19 cellular contexts compared by ENCODE assay signal in the genomic region with DNA sequence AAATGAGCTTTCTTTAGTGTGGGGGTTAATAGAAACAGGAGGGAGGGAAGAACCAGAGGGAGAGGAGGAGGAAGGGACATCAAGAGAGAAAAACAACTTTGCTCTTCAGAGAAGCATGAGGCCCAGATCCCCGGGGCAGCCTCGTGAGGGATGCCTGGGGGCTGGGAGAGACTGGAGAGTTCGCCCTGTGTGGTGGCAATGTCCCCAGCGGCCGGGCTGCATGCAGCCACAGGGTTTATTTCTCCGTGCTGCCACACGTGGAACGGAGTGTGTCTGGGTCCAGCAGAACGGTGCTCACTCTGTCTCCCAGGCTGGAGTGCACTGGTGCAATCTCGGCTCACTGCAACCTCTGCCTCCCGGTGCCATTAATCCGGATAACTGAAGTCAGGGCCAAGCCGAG.
DNase-seq lines count a peak whose midpoint lies in the region; ATAC-seq, FAIRE-seq and TF ChIP-seq lines count a peak whose summit lies in the region.
"Had no signal": no experiment of that assay in that cellular context is flagged by ENCODE, and none has a peak within 500 bp of the region (broad histone marks: within the 10 kb centered on the region; RNA-seq: fewer than 3 reads in every experiment).

No MANE protein-coding gene starts in this region.

- TF ChIP-seq CTCF in A549 (IDR thresholded peaks at IDR 0.05) (no peak), K562 (IDR thresholded peaks at IDR 0.05 in 2 of 3, conservative IDR thresholded peaks at IDR 0.05 in 1 of 3; ENCODE audit: insufficient read depth in 2 of 3, low read depth in 1 of 3, low read length in 3 of 3) (no peak), nephron progenitor cell (IDR thresholded peaks at IDR 0.05) (no peak), progenitor cell of endocrine pancreas (IDR thresholded peaks at IDR 0.05; ENCODE audit: unreplicated experiment) (no peak), MM.1S (IDR thresholded peaks at IDR 0.05; ENCODE audit: low read length) (no peak)

- no peaks in the 10 kb centered on the region for H3K9me2 ChIP-seq in MM.1S (replicated peaks; ENCODE audit: insufficient read depth, low read length)

- H3K9me3 Mint-ChIP-seq in nephron progenitor cell (peaks cover 6% of the 10 kb centered on the region), progenitor cell of endocrine pancreas (ENCODE audit: low read depth) (no peaks in the 10 kb centered on the region)

- H4K20me1 ChIP-seq in K562 (replicated peaks; ENCODE audit: control insufficient read depth, insufficient read depth, low read length), result no peaks in the 10 kb centered on the region
- no peaks in the 10 kb centered on the region for H4K20me1 ChIP-seq in MM.1S (ENCODE audit: insufficient read depth, low read length)
- H4K20me1 ChIP-seq: BLaER1 treated with 17β-estradiol and CSF1 and Interleukin-3, amounts not matched to agents 10 nM and 100 nM had no signal

- H3K27ac Mint-ChIP-seq in nephron progenitor cell (no peak overlapping the region), progenitor cell of endocrine pancreas (no peak overlapping the region)
- H3K27ac Mint-ChIP-seq: B cell; CD8-positive, alpha-beta T cell had no signal

- ATAC-seq in A549 (peak; percentile 47 to 55; a peak in 4 of 6 replicates), K562 (peak; percentile 66; the same call in 2 of the 3 replicates)
- ATAC-seq: CD8-positive, alpha-beta T cell had no signal

- H3K27me3 Mint-ChIP-seq in nephron progenitor cell (ENCODE audit: low read depth, poor library complexity), result peaks cover 21% of the 10 kb centered on the region
- no peaks in the 10 kb centered on the region for H3K27me3 Mint-ChIP-seq in progenitor cell of endocrine pancreas
- H3K27me3 Mint-ChIP-seq: B cell had no signal

- no peak for DNase-seq in A549 (ENCODE audit: low read depth in 1 of 2, low spot score in 1 of 2)
- DNase-seq in H7, result peak; percentile 54
- no peak for DNase-seq in K562 (ENCODE audit: extremely low read depth in 1 of 4, low spot score in 3 of 4)
- DNase-seq in nephron progenitor cell, result peak; percentile 8
- no peak for DNase-seq in progenitor cell of endocrine pancreas (ENCODE audit: low spot score, unreplicated experiment)
- no peak for DNase-seq in MM.1S
- no peak for DNase-seq in NCI-H146 treated with DMSO at 0.1 percent for 48 hours (lab: John Stamatoyannopoulos, UW; ENCODE audit: unreplicated experiment)
- DNase-seq in HuH-7.5 (ENCODE audit: low spot score), result no peak
- DNase-seq: 8988T; Calu3; CD8-positive, alpha-beta T cell; DMS79; GF-D8; IMR-90; KBM-7 had no signal

- POLR2A ChIA-PET in A549 (lab: Yijun Ruan, JAX) (no interaction called here), K562 (lab: Yijun Ruan, JAX) (interaction anchor here (0.7 kb wide), 1 partner anchor 151 kb away, joined by 3 read pairs; no protein-coding TSS in a partner anchor)

- no peaks in the 10 kb centered on the region for H3K9me1 ChIP-seq in K562 (ENCODE audit: control insufficient read depth, insufficient read depth, low read length)

- H3K79me2 ChIP-seq in K562 (ENCODE audit: control insufficient read depth, insufficient read depth, low read length) (no peaks in the 10 kb centered on the region), MM.1S (ENCODE audit: low read length) (no peaks in the 10 kb centered on the region)

- intact Hi-C loops in K562 (cut with micrococcal nuclease), result no loop called here

- H3K27ac ChIP-seq in A549, result no peak overlapping the region
- H3K27ac ChIP-seq in K562 (ENCODE audit: extremely low read depth, low read depth, low read length), result no peak overlapping the region
- H3K27ac ChIP-seq in MM.1S (ENCODE audit: low read length), result no peak overlapping the region
- H3K27ac ChIP-seq: BLaER1 treated with 17β-estradiol and CSF1 and Interleukin-3, amounts not matched to agents 10 nM and 100 nM had no signal

- H3K27me3 ChIP-seq in H7 (ENCODE audit: control insufficient read depth, insufficient read depth, low read length), result no peaks in the 10 kb centered on the region
- H3K27me3 ChIP-seq in K562 (ENCODE audit: control insufficient read depth in 2 of 2, insufficient read depth in 2 of 2, low read length in 2 of 2), result peaks cover 20 to 59% of the 10 kb centered on the region in 2 experiments
- H3K27me3 ChIP-seq in MM.1S (replicated peaks; ENCODE audit: insufficient read depth, low read length), result no peaks in the 10 kb centered on the region
- H3K27me3 ChIP-seq: BLaER1 treated with 17β-estradiol and CSF1 and Interleukin-3, amounts not matched to agents 10 nM and 100 nM had no signal

- H3K9me3 ChIP-seq in A549 (no peaks in the 10 kb centered on the region), K562 (replicated peaks; ENCODE audit: control insufficient read depth, insufficient read depth, low read depth, low read length) (no peaks in the 10 kb centered on the region), MM.1S (replicated peaks; ENCODE audit: insufficient read depth, low read length) (no peaks in the 10 kb centered on the region)
- H3K9me3 ChIP-seq: BLaER1 treated with 17β-estradiol and CSF1 and Interleukin-3, amounts not matched to agents 10 nM and 100 nM; HAP-1 had no signal

- CTCF ChIA-PET in A549 (lab: Yijun Ruan, JAX), result no interaction called here
- CTCF ChIA-PET in K562 (lab: Yijun Ruan, JAX; ENCODE audit: low intra/inter-chr PET ratio), result no interaction called here

- H3K4me1 ChIP-seq in A549, result no peaks in the 10 kb centered on the region
- H3K4me1 ChIP-seq in K562 (replicated peaks in 1 of 2; ENCODE audit: control insufficient read depth in 2 of 2, insufficient read depth in 2 of 2, low read length in 2 of 2), result no peaks in the 10 kb centered on the region
- peaks cover 6% of the 10 kb centered on the region; the same call in 1 of the 2 replicates for H3K4me1 ChIP-seq in MM.1S (ENCODE audit: low read length)
- H3K4me1 ChIP-seq: BLaER1 treated with 17β-estradiol and CSF1 and Interleukin-3, amounts not matched to agents 10 nM and 100 nM; HAP-1 had no signal

- H3K36me3 ChIP-seq in H7 (replicated peaks; ENCODE audit: control insufficient read depth, insufficient read depth, low read length) (no peaks in the 10 kb centered on the region), K562 (ENCODE audit: control insufficient read depth, insufficient read depth, low read length) (no peaks in the 10 kb centered on the region), MM.1S (replicated peaks; ENCODE audit: insufficient read depth, low read length) (no peaks in the 10 kb centered on the region)
- H3K36me3 ChIP-seq: BLaER1 treated with 17β-estradiol and CSF1 and Interleukin-3, amounts not matched to agents 10 nM and 100 nM; HAP-1 had no signal

- H3K9ac ChIP-seq in K562 (ENCODE audit: insufficient read depth in 1 of 2, low read depth in 2 of 2, low read length in 2 of 2) (no peak overlapping the region), MM.1S (ENCODE audit: low read length) (no peak overlapping the region)
- H3K9ac ChIP-seq: BLaER1 treated with 17β-estradiol and CSF1 and Interleukin-3, amounts not matched to agents 10 nM and 100 nM had no signal

- H3F3A ChIP-seq in MM.1S (ENCODE audit: insufficient read depth, low read length), result no peaks in the 10 kb centered on the region

- 21% methylated on average over 13 of the region's 13 CpGs for WGBS in A549 (ENCODE audit: missing lambda C conversion rate)
- 1% methylated on average over 13 of the region's 13 CpGs for WGBS in K562 (ENCODE audit: insufficient coverage, low coverage, missing lambda C conversion rate)

- no peak overlapping the region for H3K4me2 ChIP-seq in A549
- no peak overlapping the region for H3K4me2 ChIP-seq in K562 (ENCODE audit: insufficient read depth, low read length)
- no peak overlapping the region for H3K4me2 ChIP-seq in MM.1S (ENCODE audit: low read depth, low read length)
- H3K4me2 ChIP-seq: BLaER1 treated with 17β-estradiol and CSF1 and Interleukin-3, amounts not matched to agents 10 nM and 100 nM had no signal

- H3K36me3 Mint-ChIP-seq in nephron progenitor cell (ENCODE audit: low read depth) (no peaks in the 10 kb centered on the region), progenitor cell of endocrine pancreas (ENCODE audit: insufficient read depth) (no peaks in the 10 kb centered on the region)
- H3K36me3 Mint-ChIP-seq: CD8-positive, alpha-beta T cell had no signal

- H3K4me3 Mint-ChIP-seq in nephron progenitor cell, result no peak overlapping the region
- H3K4me3 Mint-ChIP-seq in progenitor cell of endocrine pancreas (ENCODE audit: low read depth), result no peak overlapping the region
- H3K4me3 Mint-ChIP-seq: B cell; CD8-positive, alpha-beta T cell had no signal

- H3K4me1 Mint-ChIP-seq in nephron progenitor cell, result peaks cover 27% of the 10 kb centered on the region
- H3K4me1 Mint-ChIP-seq in progenitor cell of endocrine pancreas (ENCODE audit: low read depth), result no peaks in the 10 kb centered on the region
- H3K4me1 Mint-ChIP-seq: B cell had no signal

- H2AFZ ChIP-seq in K562 (ENCODE audit: low read depth, low read length) (no peak overlapping the region), MM.1S (ENCODE audit: low read length) (no peak overlapping the region)

- FAIRE-seq in A549 (lab: Jason Lieb, UNC) (no peak), K562 (lab: Jason Lieb, UNC) (no peak)
- FAIRE-seq: H1 had no signal

- H3K4me3 ChIP-seq in A549 (no peak overlapping the region), H7 (ENCODE audit: insufficient read depth, low read depth, low read length) (no peak overlapping the region), K562 (no peak overlapping the region), MM.1S (ENCODE audit: low read length) (no peak overlapping the region)
- H3K4me3 ChIP-seq: BLaER1 treated with 17β-estradiol and CSF1 and Interleukin-3, amounts not matched to agents 10 nM and 100 nM; HAP-1 had no signal

- TF ChIP-seq RAD21 in A549 (conservative IDR thresholded peaks at IDR 0.05 in 1 of 2, IDR thresholded peaks at IDR 0.05 in 1 of 2) (no peak), K562 (CRISPR knock-in tag; conservative IDR thresholded peaks at IDR 0.05 in 1 of 2, IDR thresholded peaks at IDR 0.05 in 1 of 2) (no peak)

- no TSS peak for BruUV-seq in K562 (replicated peaks; lab: Mats Ljungman, UMichigan)

- TF ChIP-seq POLR2A in A549 (IDR thresholded peaks at IDR 0.05; ENCODE audit: low read length), result no peak
- no peak for TF ChIP-seq POLR2A in K562 (conservative IDR thresholded peaks at IDR 0.05)

- TF ChIP-seq EP300 in A549 (IDR thresholded peaks at IDR 0.05) (no peak), K562 (IDR thresholded peaks at IDR 0.05; ENCODE audit: low read length) (no peak)

- in situ Hi-C loops in K562 (cut with MboI), result no loop called here

TF ChIP-seq in A549, 52 proteins besides CTCF, POLR2A, EP300 and RAD21 (continues in another document):
- TF ChIP-seq HEYL (CRISPR knock-in tag; IDR thresholded peaks at IDR 0.05) (no peak), FOSB (CRISPR knock-in tag; IDR thresholded peaks at IDR 0.05) (no peak)

TF ChIP-seq in K562, 482 proteins besides CTCF, POLR2A, EP300 and RAD21 (continues in another document):
- TF ChIP-seq ZNF354B (CRISPR knock-in tag; IDR thresholded peaks at IDR 0.05), result no peak

Comparison
In these comparisons a context has a peak if more than half of its experiments do, and no peak if none do; other contexts are left out.
1. DNase-seq: peak in H7 (single experiment) and nephron progenitor cell (single experiment); none in A549 (0 of 2), K562 (0 of 4), progenitor cell of endocrine pancreas (single experiment), MM.1S (single experiment), NCI-H146 treated with DMSO at 0.1 percent for 48 hours (single experiment) and HuH-7.5 (single experiment).